In the genomic region with DNA sequence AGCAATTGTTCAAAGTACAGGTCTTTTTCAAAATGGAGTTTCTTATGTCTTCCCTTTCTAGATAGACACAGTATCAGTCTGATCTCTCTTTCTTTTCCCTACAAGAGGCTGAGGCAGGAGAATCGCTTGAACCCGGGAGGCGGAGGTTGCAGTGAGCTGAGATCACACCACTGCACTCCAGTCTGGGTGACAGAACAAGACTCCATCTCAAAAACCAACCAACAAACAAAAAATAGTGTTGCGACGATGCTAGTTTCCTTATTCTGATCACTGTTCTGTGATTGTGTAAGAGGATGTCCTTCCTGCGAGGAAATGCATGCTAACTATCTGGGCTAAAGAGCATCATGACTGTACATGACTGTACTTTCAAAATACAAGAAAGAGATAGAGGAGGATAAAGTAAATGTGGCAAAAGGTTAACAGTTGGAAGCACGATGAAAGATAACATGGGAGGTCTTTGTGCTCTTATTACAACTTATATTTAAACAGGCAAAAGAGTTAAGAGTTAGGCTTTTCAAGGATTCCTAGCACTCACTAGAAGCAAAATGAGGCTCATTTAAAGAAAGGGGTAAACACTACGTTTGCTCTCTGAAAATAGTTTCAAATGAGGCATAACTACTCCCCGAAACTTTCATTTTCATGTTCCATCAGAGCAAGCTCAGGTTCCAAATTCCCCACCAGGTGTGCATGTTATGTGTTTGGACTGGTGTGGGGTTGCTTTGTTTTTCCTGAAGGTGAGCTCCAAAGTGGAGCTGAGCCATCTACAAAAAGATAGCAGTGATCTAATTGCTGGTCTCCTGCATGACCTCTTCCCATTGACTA, we compare ENCODE assay signal across 8 cellular contexts. TPM values are rescaled to one million over a fixed set of nuclear protein-coding genes. Genes with fewer than 3 reads are reported as not detected.
A peak's percentile ranks its signal among the peaks of the same experiment; 100 is the strongest.
DNase-seq lines count a peak whose midpoint lies in the region; ATAC-seq and TF ChIP-seq lines count a peak whose summit lies in the region.

No MANE protein-coding gene starts in this region.

- 76% methylated on average over 9 of the region's 9 CpGs for WGBS in tibial nerve, 2 donors

- no peaks in the 10 kb centered on the region for H3K27me3 ChIP-seq in tibial nerve

- TF ChIP-seq POLR2A in tibial nerve (IDR thresholded peaks at IDR 0.05): no peak

- ATAC-seq in GM18502 (IDR thresholded peaks at IDR 0.05; ENCODE audit: poor library complexity, unreplicated experiment): peak; percentile 81
- ATAC-seq in GM21619 (IDR thresholded peaks at IDR 0.05; ENCODE audit: unreplicated experiment): peak; percentile 63

- H3K4me1 ChIP-seq in tibial nerve: peaks cover 0 to 16% (median 2%) of the 10 kb centered on the region in 4 donors

- peak in 1 of 2 donors; percentile 64 for TF ChIP-seq EP300 in tibial nerve (IDR thresholded peaks at IDR 0.05)

- no peak for TF ChIP-seq CTCF in fibroblast of the aortic adventitia (IDR thresholded peaks at IDR 0.05; ENCODE audit: insufficient read depth, low read length)
- TF ChIP-seq CTCF in tibial nerve (IDR thresholded peaks at IDR 0.05): no peak

- no peak overlapping the region for H3K27ac ChIP-seq in tibial nerve

- H3K9me3 ChIP-seq in tibial nerve: no peaks in the 10 kb centered on the region

- no peaks in the 10 kb centered on the region for H3K36me3 ChIP-seq in tibial nerve

- DNase-seq in HT1080 (ENCODE audit: low read depth) (peak; percentile 35), fibroblast of the aortic adventitia (ENCODE audit: low read depth) (peak; percentile 13), ureter (ENCODE audit: low spot score) (no peak), tibial nerve (ENCODE audit: low spot score in 2 of 2) (no peak), GF-D8 (lab: John Stamatoyannopoulos, UW) (no peak)
- DNase-seq in effector CD4-positive, alpha-beta T cell: no peak

- H3K4me3 ChIP-seq in fibroblast of the aortic adventitia (ENCODE audit: low read depth, low read length) (no peak overlapping the region), tibial nerve (no peak overlapping the region)

RNA-seq across cellular contexts. Expression of gene SOWAHC, which starts 23.8 kb away (rescaled TPM):
- total RNA-seq in HT1080 (2014; rRNA removed; shearing (Covaris generic)): 13.1 and 14.9 TPM in 2 replicates
- 10.1 and 12.1 TPM in 2 replicates for polyA plus RNA-seq in HT1080 (2015; cell fraction: cytosol; rRNA removed)
- polyA plus RNA-seq in HT1080 (2015; cell fraction: nucleus; rRNA removed): 5.7 and 6.3 TPM in 2 replicates
- total RNA-seq in fibroblast of the aortic adventitia (ENCODE audit: low replicate concordance) (9.3 and 14.6 TPM in 2 replicates), ureter (19.6 TPM), tibial nerve (10 to 100 TPM; 24.5 to 26.9 (median 25.1) TPM)

RNA-seq across cellular contexts. Expression of gene SEPTIN10, which starts 24.2 kb away (rescaled TPM):
- total RNA-seq in HT1080 (2014; rRNA removed; shearing (Covaris generic)): 31.5 and 45.2 TPM in 2 replicates
- 84.0 and 114 TPM in 2 replicates for polyA plus RNA-seq in HT1080 (2015; cell fraction: cytosol; rRNA removed)
- 75.3 and 81.2 TPM in 2 replicates for polyA plus RNA-seq in HT1080 (2015; cell fraction: nucleus; rRNA removed)
- total RNA-seq in fibroblast of the aortic adventitia (ENCODE audit: low replicate concordance): 137 and 145 TPM in 2 replicates
- 91.7 TPM for total RNA-seq in ureter
- total RNA-seq in tibial nerve: 100 to 1,000 TPM; 104 to 160 (median 118) TPM

Comparison
In these comparisons a context has a peak if more than half of its experiments do, and no peak if none do; other contexts are left out.
1. DNase-seq: peak in HT1080 (single experiment) and fibroblast of the aortic adventitia (single experiment); none in ureter (single experiment), tibial nerve (0 of 2), effector CD4-positive, alpha-beta T cell (single experiment) and GF-D8 (single experiment).